8 cellular contexts compared by ENCODE assay signal in genomic region chr19:1355258-1355973, GRCh38. TPM values are rescaled to one million over a fixed set of nuclear protein-coding genes. Genes with fewer than 3 reads are reported as not detected.
DNase-seq lines count a peak whose midpoint lies in the region; ATAC-seq, FAIRE-seq and TF ChIP-seq lines count a peak whose summit lies in the region.

No MANE protein-coding gene starts in this region.

- H2BK12ac ChIP-seq in H9 (ENCODE audit: insufficient read length, low read depth, low read length), result no peak overlapping the region

- no peaks in the 10 kb centered on the region for H3K79me1 ChIP-seq in H9 (ENCODE audit: insufficient read depth, low read depth, low read length, poor library complexity, severe bottlenecking)

- no peak overlapping the region for H4K5ac ChIP-seq in H9 (ENCODE audit: insufficient read length, low read depth, low read length)

- H4K8ac ChIP-seq in H9 (replicated peaks; ENCODE audit: insufficient read length, low read depth, low read length), result no peak overlapping the region

- no peak overlapping the region for H2BK120ac ChIP-seq in H9 (ENCODE audit: low read depth, low read length, poor library complexity, severe bottlenecking)

- H3K9me3 Mint-ChIP-seq in H9, result no peaks in the 10 kb centered on the region
- no peaks in the 10 kb centered on the region for H3K9me3 Mint-ChIP-seq in activated naive CD4-positive, alpha-beta T cell treated with anti-CD3 and anti-CD28 coated beads, Interleukin-2, amount 10 ng/mL, durations not matched to agents 7 days and 5 days

- TF ChIP-seq RAD21 in A549 (conservative IDR thresholded peaks at IDR 0.05 in 1 of 2, IDR thresholded peaks at IDR 0.05 in 1 of 2), result no peak

- no peak overlapping the region for H2BK5ac ChIP-seq in H9 (ENCODE audit: insufficient read length, low read length)

- no peaks in the 10 kb centered on the region for H3K9me3 ChIP-seq in A549
- H3K9me3 ChIP-seq in H9 (ENCODE audit: control insufficient read depth, low read depth, low read length), result no peaks in the 10 kb centered on the region

- H4K20me1 ChIP-seq in H9 (ENCODE audit: control insufficient read depth, insufficient read depth, insufficient read length), result peaks cover 2% of the 10 kb centered on the region

- no peak for TF ChIP-seq EP300 in A549 (IDR thresholded peaks at IDR 0.05)

- H3K27me3 Mint-ChIP-seq in H9 (ENCODE audit: low read depth), result peaks cover 1% of the 10 kb centered on the region; the same call in 1 of the 2 replicates
- H3K27me3 Mint-ChIP-seq in activated naive CD4-positive, alpha-beta T cell treated with anti-CD3 and anti-CD28 coated beads, Interleukin-2, amount 10 ng/mL, durations not matched to agents 7 days and 5 days, result peaks cover 10% of the 10 kb centered on the region

- H4K91ac ChIP-seq in H9 (ENCODE audit: insufficient read length, low read depth, low read length), result no peak overlapping the region

- H3K23me2 ChIP-seq in H9 (ENCODE audit: insufficient read length, low read depth, low read length, poor library complexity, severe bottlenecking), result peaks cover 12% of the 10 kb centered on the region

- H3K14ac ChIP-seq in H9 (ENCODE audit: insufficient read depth, low read length), result no peak overlapping the region

- no peak overlapping the region for H2BK20ac ChIP-seq in H9 (ENCODE audit: low read depth, low read length, poor library complexity, severe bottlenecking)

- peaks cover 47 to 49% of the 10 kb centered on the region in 2 experiments for H3K4me1 Mint-ChIP-seq in H9
- H3K4me1 Mint-ChIP-seq in activated naive CD4-positive, alpha-beta T cell treated with anti-CD3 and anti-CD28 coated beads, Interleukin-2, amount 10 ng/mL, durations not matched to agents 7 days and 5 days, result peaks cover 21% of the 10 kb centered on the region

- POLR2A ChIA-PET in A549 (lab: Yijun Ruan, JAX), result interaction anchor here (0.6 to 1.3 kb wide), 3 partner anchors 39 to 86 kb away, joined by 3 to 4 read pairs (median 3); partner anchors contain the start of gene FAM174C

- no peak overlapping the region for H2AFZ ChIP-seq in H9 (ENCODE audit: low read length)

- H3K9ac ChIP-seq in H9 (ENCODE audit: extremely low read depth, insufficient read length, low read length), result peak overlapping the region; percentile 44

- no peaks in the 10 kb centered on the region for H3K79me2 ChIP-seq in H9 (ENCODE audit: insufficient read depth, low read length)

- peaks cover 7 to 42% (median 40%) of the 10 kb centered on the region in 3 experiments; a peak in 6 of 7 replicates for H3K36me3 Mint-ChIP-seq in H9 (ENCODE audit: insufficient read depth in 1 of 3, low read depth in 3 of 3)
- H3K36me3 Mint-ChIP-seq in activated naive CD4-positive, alpha-beta T cell treated with anti-CD3 and anti-CD28 coated beads, Interleukin-2, amount 10 ng/mL, durations not matched to agents 7 days and 5 days, result peaks cover 31% of the 10 kb centered on the region

- DNase-seq in A549 (ENCODE audit: low read depth in 1 of 2, low spot score in 1 of 2), result no peak
- DNase-seq in H9, result no peak
- no peak for DNase-seq in activated naive CD4-positive, alpha-beta T cell treated with anti-CD3 and anti-CD28 coated beads, Interleukin-2, amount 10 ng/mL, durations not matched to agents 7 days and 5 days
- DNase-seq in hepatic stellate cell (ENCODE audit: low spot score), result peak; percentile 41
- no peak for DNase-seq in sciatic nerve (ENCODE audit: low spot score)
- DNase-seq in activated gamma-delta T cell treated with Interleukin-2 at 50 U/mL for 16 hours, result no peak
- no peak for DNase-seq in HuH-7 (ENCODE audit: low spot score)
- DNase-seq in SW480 (ENCODE audit: low spot score), result no peak

- H3K56ac ChIP-seq in H9 (ENCODE audit: insufficient read length, low read depth, low read length), result no peak overlapping the region

- H3K27me3 ChIP-seq in H9 (ENCODE audit: insufficient read depth, low read length), result no peaks in the 10 kb centered on the region

- H3K27ac Mint-ChIP-seq in H9, result peak overlapping the region in 1 of 3 experiments; percentile 45; a peak in 3 of 7 replicates
- H3K27ac Mint-ChIP-seq in activated naive CD4-positive, alpha-beta T cell treated with anti-CD3 and anti-CD28 coated beads, Interleukin-2, amount 10 ng/mL, durations not matched to agents 7 days and 5 days, result peak overlapping the region; percentile 11

- no peak overlapping the region for H2BK15ac ChIP-seq in H9 (ENCODE audit: low read depth, low read length)

- no peak overlapping the region for H3K4ac ChIP-seq in H9 (ENCODE audit: low read depth, low read length)

- no peak overlapping the region for H3T11ph ChIP-seq in H9 (ENCODE audit: low read length)

- intact Hi-C loops in sciatic nerve (cut with DNase I), result no loop called here

- H3K4me3 Mint-ChIP-seq in H9, result peak overlapping the region; percentile 74 to 90
- H3K4me3 Mint-ChIP-seq in activated naive CD4-positive, alpha-beta T cell treated with anti-CD3 and anti-CD28 coated beads, Interleukin-2, amount 10 ng/mL, durations not matched to agents 7 days and 5 days, result peak overlapping the region; percentile 75

- WGBS in A549 (ENCODE audit: missing lambda C conversion rate), result 15% methylated on average over 17 of the region's 26 CpGs
- no CpG with 5 or more reads among the region's 26 CpGs for WGBS in H9 (ENCODE audit: extremely low coverage, insufficient read length, low lambda C conversion rate)

- TF ChIP-seq POLR2A in A549 (IDR thresholded peaks at IDR 0.05; ENCODE audit: low read length), result no peak

- H3K4me1 ChIP-seq in A549, result peaks cover 13% of the 10 kb centered on the region
- H3K4me1 ChIP-seq in H9 (ENCODE audit: insufficient read depth, low read length), result no peaks in the 10 kb centered on the region

- CTCF ChIA-PET in A549 (lab: Yijun Ruan, JAX), result interaction anchor here (0.9 to 4.4 kb wide), 5 partner anchors 23 to 76 kb away, joined by 3 to 27 read pairs (median 3); no protein-coding TSS in a partner anchor
- CTCF ChIA-PET in activated naive CD4-positive, alpha-beta T cell treated with anti-CD3 and anti-CD28 coated beads, Interleukin-2, amount 10 ng/mL, durations not matched to agents 7 days and 5 days (lab: Charles Lee), result interaction anchor here (0.6 kb wide), 1 partner anchor 1530 kb away, joined by 4 read pairs; no protein-coding TSS in a partner anchor

- no peak overlapping the region for H2AK5ac ChIP-seq in H9 (ENCODE audit: insufficient read length, low read length)

- ATAC-seq in A549 (no peak), sciatic nerve (peak; percentile 20)

- H3K23ac ChIP-seq in H9 (ENCODE audit: insufficient read length, low read depth, low read length), result no peak overlapping the region

- no peak for FAIRE-seq in A549 (lab: Jason Lieb, UNC)

- H3K18ac ChIP-seq in H9 (ENCODE audit: insufficient read length, low read depth, low read length), result no peak overlapping the region

- H3K4me2 ChIP-seq in A549 (peak overlapping the region; percentile 96), H9 (ENCODE audit: insufficient read depth, insufficient read length, low read length) (peak overlapping the region; percentile 67)

- H3K4me3 ChIP-seq in A549, result peak overlapping the region; percentile 92

- TF ChIP-seq CTCF in A549 (IDR thresholded peaks at IDR 0.05) (no peak), H9 (conservative IDR thresholded peaks at IDR 0.05) (no peak)

- H3K27ac ChIP-seq in A549, result peak overlapping the region; percentile 94 to 100
- no peak overlapping the region for H3K27ac ChIP-seq in H9 (ENCODE audit: insufficient read length, low read depth, low read length)

TF ChIP-seq in A549, 52 proteins besides CTCF, POLR2A, EP300 and RAD21:
- TF ChIP-seq RCOR1 (IDR thresholded peaks at IDR 0.05; ENCODE audit: low read depth, low read length) (no peak), GATA3 (IDR thresholded peaks at IDR 0.05; ENCODE audit: borderline replicate concordance) (no peak), HEYL (CRISPR knock-in tag; IDR thresholded peaks at IDR 0.05) (no peak)
- TF ChIP-seq, protein P1, sequence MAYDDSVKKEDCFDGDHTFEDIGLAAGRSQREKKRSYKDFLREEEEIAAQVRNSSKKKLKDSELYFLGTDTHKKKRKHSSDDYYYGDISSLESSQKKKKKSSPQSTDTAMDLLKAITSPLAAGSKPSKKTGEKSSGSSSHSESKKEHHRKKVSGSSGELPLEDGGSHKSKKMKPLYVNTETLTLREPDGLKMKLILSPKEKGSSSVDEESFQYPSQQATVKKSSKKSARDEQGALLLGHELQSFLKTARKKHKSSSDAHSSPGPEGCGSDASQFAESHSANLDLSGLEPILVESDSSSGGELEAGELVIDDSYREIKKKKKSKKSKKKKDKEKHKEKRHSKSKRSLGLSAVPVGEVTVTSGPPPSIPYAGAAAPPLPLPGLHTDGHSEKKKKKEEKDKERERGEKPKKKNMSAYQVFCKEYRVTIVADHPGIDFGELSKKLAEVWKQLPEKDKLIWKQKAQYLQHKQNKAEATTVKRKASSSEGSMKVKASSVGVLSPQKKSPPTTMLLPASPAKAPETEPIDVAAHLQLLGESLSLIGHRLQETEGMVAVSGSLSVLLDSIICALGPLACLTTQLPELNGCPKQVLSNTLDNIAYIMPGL (CRISPR knock-in tag; IDR thresholded peaks at IDR 0.05; ENCODE audit: borderline replicate concordance), result no peak

RNA-seq across cellular contexts. Expression of gene NDUFS7, which starts 28.3 kb away (rescaled TPM):
- polyA plus RNA-seq in A549 (2011; rRNA removed) (18.6 and 19.3 TPM in 2 replicates), A549 (2017; fragmentation: RNase III; extraction: RNeasy Plus Mini Kit Qiagen cat#74134 plus additional on column Dnase treatment) (68.4 to 72.8 TPM (median 68.9 TPM) in 3 replicates)
- polyA plus RNA-seq in A549 (2012; cell fraction: cytosol; rRNA removed), result 129 and 157 TPM in 2 replicates
- 103 and 186 TPM in 2 replicates for polyA plus RNA-seq in A549 (2012; cell fraction: nucleus; rRNA removed)
- polyA minus RNA-seq in A549 (2011; rRNA and poly(A)+ RNA removed), result 8.1 and 19.8 TPM in 2 replicates
- total RNA-seq in H9 (2021) (83.7 and 83.9 TPM in 2 replicates), sciatic nerve (57.5 TPM)

RNA-seq across cellular contexts. Expression of gene GAMT, which starts 45.9 kb away (rescaled TPM):
- polyA plus RNA-seq in A549 (2011; rRNA removed) (11.3 and 13.6 TPM in 2 replicates), A549 (2017; fragmentation: RNase III; extraction: RNeasy Plus Mini Kit Qiagen cat#74134 plus additional on column Dnase treatment) (24.7 to 26.0 TPM (median 25.7 TPM) in 3 replicates)
- 34.6 and 46.8 TPM in 2 replicates for polyA plus RNA-seq in A549 (2012; cell fraction: cytosol; rRNA removed)
- 31.9 and 42.0 TPM in 2 replicates for polyA plus RNA-seq in A549 (2012; cell fraction: nucleus; rRNA removed)
- polyA minus RNA-seq in A549 (2011; rRNA and poly(A)+ RNA removed), result 16.9 and 19.5 TPM in 2 replicates
- total RNA-seq in H9 (2021) (26.6 and 27.4 TPM in 2 replicates), sciatic nerve (48.1 TPM)

RNA-seq across cellular contexts. Expression of gene DAZAP1, which starts 52.0 kb away (rescaled TPM):
- polyA plus RNA-seq in A549 (2011; rRNA removed) (47.8 and 58.9 TPM in 2 replicates), A549 (2017; fragmentation: RNase III; extraction: RNeasy Plus Mini Kit Qiagen cat#74134 plus additional on column Dnase treatment) (86.3 to 87.7 TPM (median 86.5 TPM) in 3 replicates)
- polyA plus RNA-seq in A549 (2012; cell fraction: cytosol; rRNA removed), result 71.1 and 85.7 TPM in 2 replicates
- polyA plus RNA-seq in A549 (2012; cell fraction: nucleus; rRNA removed), result 80.2 and 89.4 TPM in 2 replicates
- 29.1 and 40.5 TPM in 2 replicates for polyA minus RNA-seq in A549 (2011; rRNA and poly(A)+ RNA removed)
- total RNA-seq in H9 (2021) (255 and 265 TPM in 2 replicates), sciatic nerve (75.7 TPM)
